Comparison of ENCODE assay signal across 20 cellular contexts in the genomic region with DNA sequence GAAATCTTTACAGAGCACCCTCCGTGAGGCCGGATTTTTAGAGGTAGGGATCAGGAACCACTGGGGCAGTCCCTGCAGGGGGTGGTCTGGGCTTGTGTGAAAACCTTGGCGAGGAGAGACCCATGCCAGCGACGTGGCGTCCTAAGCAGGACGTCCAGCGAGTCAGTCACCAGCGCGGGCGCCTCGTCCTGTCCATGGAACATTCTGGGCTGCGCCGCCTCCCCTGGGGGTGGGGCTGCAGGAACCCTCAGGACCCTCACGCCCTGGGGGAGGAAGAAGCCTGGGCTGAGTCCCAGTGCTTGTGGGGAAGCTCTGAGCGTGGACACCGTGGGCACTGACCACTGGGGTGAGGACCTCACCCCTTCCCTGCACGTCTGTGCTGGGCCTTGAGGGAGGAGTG. TPM values are rescaled to one million over a fixed set of nuclear protein-coding genes. Genes with fewer than 3 reads are reported as not detected.
A peak's percentile ranks its signal among the peaks of the same experiment; 100 is the strongest.
DNase-seq lines count a peak whose midpoint lies in the region; ATAC-seq, FAIRE-seq and TF ChIP-seq lines count a peak whose summit lies in the region.
"Had no signal": no experiment of that assay in that cellular context is flagged by ENCODE, and none has a peak within 500 bp of the region (broad histone marks: within the 10 kb centered on the region; RNA-seq: fewer than 3 reads in every experiment).

No MANE protein-coding gene starts in this region.

- H3K36me3 Mint-ChIP-seq in T-helper 17 cell (ENCODE audit: low read depth) (peaks cover 5% of the 10 kb centered on the region), glutamatergic neuron (ENCODE audit: unreplicated experiment) (peaks cover 6% of the 10 kb centered on the region), neural crest cell (ENCODE audit: low read depth) (peaks cover 2% of the 10 kb centered on the region)

- no peak for ATAC-seq in T-helper 17 cell
- no peak for ATAC-seq in GM18502 (IDR thresholded peaks at IDR 0.05; ENCODE audit: poor library complexity, unreplicated experiment)

- H3K4me3 Mint-ChIP-seq in T-helper 17 cell (no peak overlapping the region), glutamatergic neuron (ENCODE audit: unreplicated experiment) (no peak overlapping the region), neural crest cell (no peak overlapping the region)
- H3K4me3 Mint-ChIP-seq: CD4-positive, alpha-beta T cell had no signal

- peaks cover 47% of the 10 kb centered on the region for H3K27me3 Mint-ChIP-seq in T-helper 17 cell
- H3K27me3 Mint-ChIP-seq in glutamatergic neuron (ENCODE audit: unreplicated experiment), result no peaks in the 10 kb centered on the region
- H3K27me3 Mint-ChIP-seq in neural crest cell (ENCODE audit: low read depth), result no peaks in the 10 kb centered on the region

- H3K27ac ChIP-seq in prostate gland, result no peak overlapping the region
- H3K27ac ChIP-seq: C4-2B, HL-60 had no signal

- 92% methylated on average over 17 of the region's 18 CpGs for WGBS in prostate gland

- H3K9me3 ChIP-seq in T-helper 17 cell (ENCODE audit: control insufficient read depth, low read length, poor library complexity, severe bottlenecking) (no peaks in the 10 kb centered on the region), prostate gland (no peaks in the 10 kb centered on the region)

- no peak for FAIRE-seq in HTR-8/SVneo (lab: Jason Lieb, UNC)
- FAIRE-seq: A204.1, K562 had no signal

- H3K27ac Mint-ChIP-seq in T-helper 17 cell, result peak overlapping the region; percentile 54
- peak overlapping the region; percentile 6 for H3K27ac Mint-ChIP-seq in glutamatergic neuron (ENCODE audit: unreplicated experiment)
- H3K27ac Mint-ChIP-seq in neural crest cell (ENCODE audit: unreplicated experiment), result peak overlapping the region; percentile 50
- H3K27ac Mint-ChIP-seq: CD4-positive, alpha-beta T cell had no signal

- DNase-seq in T-helper 17 cell (no peak), glutamatergic neuron (no peak), neural crest cell (ENCODE audit: low read depth, low spot score) (no peak), HTR-8/SVneo (ENCODE audit: insufficient read length, low spot score) (no peak), prostate gland (ENCODE audit: low spot score) (no peak)
- DNase-seq in stimulated activated CD4-positive, alpha-beta T cell treated with anti-CD3 and anti-CD28 coated beads, Interleukin-1b, Interleukin-23, amount 100 ng/mL, for 48 hours, result no peak
- DNase-seq: AML-193; Calu3; CD4-positive, alpha-beta T cell; DMS79 treated with DMSO at 0.1 percent for 48 hours; GF-D8; HCEC 1CT; IMR-90 had no signal

- intact Hi-C loops in prostate gland (cut with DNase I), result no loop called here

- no peaks in the 10 kb centered on the region for H3K36me3 ChIP-seq in prostate gland

- H3K4me1 ChIP-seq in prostate gland (replicated peaks), result no peaks in the 10 kb centered on the region

- H3K4me1 Mint-ChIP-seq in T-helper 17 cell (peaks cover 2% of the 10 kb centered on the region), glutamatergic neuron (ENCODE audit: low read depth, unreplicated experiment) (peaks cover 4% of the 10 kb centered on the region), neural crest cell (no peaks in the 10 kb centered on the region)

- no peaks in the 10 kb centered on the region for H3K27me3 ChIP-seq in prostate gland (replicated peaks; ENCODE audit: insufficient read depth)

- H3K4me3 ChIP-seq in prostate gland, result no peak overlapping the region
- H3K4me3 ChIP-seq: K562 had no signal

- TF ChIP-seq POLR2A in prostate gland (IDR thresholded peaks at IDR 0.05), result no peak

- no peak for TF ChIP-seq CTCF in glutamatergic neuron (IDR thresholded peaks at IDR 0.05; ENCODE audit: partially characterized antibody, unreplicated experiment)
- no peak for TF ChIP-seq CTCF in neural crest cell (conservative IDR thresholded peaks at IDR 0.05)
- TF ChIP-seq CTCF in prostate gland (IDR thresholded peaks at IDR 0.05), result no peak

- no peaks in the 10 kb centered on the region for H3K9me3 Mint-ChIP-seq in glutamatergic neuron (ENCODE audit: unreplicated experiment)
- no peaks in the 10 kb centered on the region for H3K9me3 Mint-ChIP-seq in neural crest cell
- H3K9me3 Mint-ChIP-seq: CD4-positive, alpha-beta T cell had no signal

RNA-seq across cellular contexts. Expression of gene DACT2, which starts 25.7 kb away (rescaled TPM):
- total RNA-seq in T-helper 17 cell, result not detected
- total RNA-seq in glutamatergic neuron (ENCODE audit: unreplicated experiment), result 0.22 TPM
- 0.19 and 0.43 TPM in 2 replicates for total RNA-seq in neural crest cell
- 10 to 100 TPM; 22.1 to 28.1 TPM for total RNA-seq in prostate gland
- total RNA-seq: Calu3; CD4-positive, alpha-beta T cell; H4; HT1080; IMR-90; K562 had no signal

Comparison
In these comparisons a context has a peak if more than half of its experiments do, and no peak if none do; other contexts are left out.
1. RNA of gene DACT2, which starts 25.7 kb away (total RNA-seq): 22.1 to 28.1 TPM in prostate gland; 0.22 TPM in glutamatergic neuron (single experiment), 0.19 to 0.43 TPM in neural crest cell and not detected in T-helper 17 cell; every median in the first group is over 10 times any median in the second.
2. Peak in every context shown above with its lines, with median percentiles within 50 percentile points of each other: H3K27ac Mint-ChIP-seq.